ENCODE assay signal across 8 cellular contexts in genomic region chr3:51941447-51941797, GRCh38. TPM values are rescaled to one million over a fixed set of nuclear protein-coding genes. Genes with fewer than 3 reads are reported as not detected.
DNase-seq lines count a peak whose midpoint lies in the region; FAIRE-seq and TF ChIP-seq lines count a peak whose summit lies in the region.

No MANE protein-coding gene starts in this region.

- H3K4me1 Mint-ChIP-seq in CD4-positive, alpha-beta memory T cell = peaks cover 18 to 48% (median 28%) of the 10 kb centered on the region in 4 donors
- H3K4me1 Mint-ChIP-seq in osteocyte (ENCODE audit: unreplicated experiment) = peaks cover 26% of the 10 kb centered on the region

- DNase-seq in CD4-positive, alpha-beta memory T cell = no peak
- DNase-seq in endothelial cell of umbilical vein (ENCODE audit: low read depth, low spot score) (no peak), osteocyte (ENCODE audit: extremely low spot score, unreplicated experiment) (no peak), HK-2 (ENCODE audit: unreplicated experiment) (no peak), NCI-H1694 (lab: John Stamatoyannopoulos, UW) (no peak), GM13977 (ENCODE audit: low spot score) (no peak), anterior cingulate cortex (lab: John Stamatoyannopoulos, UW) (no peak)

- POLR2A ChIA-PET in CD4-positive, alpha-beta memory T cell (lab: Charles Lee; ENCODE audit: partially characterized antibody) = interaction anchor here (0.6 to 2.9 kb wide), 11 partner anchors 8 to 441 kb away, joined by 3 to 72 read pairs (median 5); partner anchors contain the start of genes ABHD14A, ABHD14B, ACY1 and DCAF1
- POLR2A ChIA-PET in endothelial cell of umbilical vein (lab: Charles Lee) = interaction anchor here (1.3 to 2.1 kb wide), 2 partner anchors 12 to 32 kb away, joined by 4 read pairs; partner anchors contain the start of gene ABHD14B

- H3K36me3 Mint-ChIP-seq in CD4-positive, alpha-beta memory T cell = peaks cover 13 to 29% of the 10 kb centered on the region in 2 donors
- peaks cover 15% of the 10 kb centered on the region for H3K36me3 Mint-ChIP-seq in osteocyte (ENCODE audit: unreplicated experiment)

- H3K4me2 ChIP-seq in OCI-LY1 (ENCODE audit: low read length) = peak overlapping the region; percentile 88
- H3K4me2 ChIP-seq in endothelial cell of umbilical vein (ENCODE audit: insufficient read depth, low read length) = peak overlapping the region; percentile 91

- no peaks in the 10 kb centered on the region for H3F3A ChIP-seq in OCI-LY1 (ENCODE audit: insufficient read depth, low read length)

- peak overlapping the region; percentile 90 for H3K9ac ChIP-seq in OCI-LY1 (ENCODE audit: low read length)
- peak overlapping the region; percentile 30 for H3K9ac ChIP-seq in endothelial cell of umbilical vein (replicated peaks; ENCODE audit: extremely low read depth, insufficient read depth, low read length)

- H3K79me2 ChIP-seq in OCI-LY1 (ENCODE audit: insufficient read depth, low read length) (peaks cover 7% of the 10 kb centered on the region; the same call in 1 of the 2 replicates), endothelial cell of umbilical vein (ENCODE audit: control insufficient read depth, insufficient read depth, low read length) (peaks cover 16% of the 10 kb centered on the region)

- in situ Hi-C loops in GM13977 (cut with MboI; ENCODE audit: low pct_unique_long_range_greater_than_20kb, low sequenced_read_pairs, unreplicated experiment) = no loop called here

- H3K9me3 ChIP-seq in CD4-positive, alpha-beta memory T cell (ENCODE audit: control insufficient read depth in 1 of 2, low read length in 2 of 2) = no peaks in the 10 kb centered on the region
- H3K9me3 ChIP-seq in OCI-LY1 (ENCODE audit: low read length) (no peaks in the 10 kb centered on the region), endothelial cell of umbilical vein (replicated peaks; ENCODE audit: control insufficient read depth, insufficient read depth, low read length) (no peaks in the 10 kb centered on the region)

- no TSS peak for BruUV-seq in endothelial cell of umbilical vein (replicated peaks; lab: Mats Ljungman, UMichigan)

- dilution Hi-C loops in endothelial cell of umbilical vein (cut with MboI; ENCODE audit: extremely low pct_ligation_motif_present, low sequenced_read_pairs) = no loop called here

- H3K27me3 ChIP-seq in CD4-positive, alpha-beta memory T cell (ENCODE audit: insufficient read depth, low read length) = no peaks in the 10 kb centered on the region
- no peaks in the 10 kb centered on the region for H3K27me3 ChIP-seq in OCI-LY1 (ENCODE audit: insufficient read depth, low read length)
- H3K27me3 ChIP-seq in endothelial cell of umbilical vein (ENCODE audit: control insufficient read depth in 2 of 2, insufficient read depth in 2 of 2, low read length in 2 of 2) = no peaks in the 10 kb centered on the region

- no peaks in the 10 kb centered on the region for H3K9me1 ChIP-seq in endothelial cell of umbilical vein (replicated peaks; ENCODE audit: control insufficient read depth, extremely low read depth, insufficient read depth, low read length)

- H3K27me3 Mint-ChIP-seq in CD4-positive, alpha-beta memory T cell = no peaks in the 10 kb centered on the region
- no peaks in the 10 kb centered on the region for H3K27me3 Mint-ChIP-seq in osteocyte (ENCODE audit: unreplicated experiment)

- peak overlapping the region; percentile 62 for H3K27ac ChIP-seq in CD4-positive, alpha-beta memory T cell (ENCODE audit: low read depth, low read length)
- H3K27ac ChIP-seq in OCI-LY1 (ENCODE audit: low read depth, low read length, poor library complexity, severe bottlenecking) (no peak overlapping the region), endothelial cell of umbilical vein (ENCODE audit: insufficient read depth, low read depth, low read length) (peak overlapping the region; percentile 22)

- H3K4me1 ChIP-seq in CD4-positive, alpha-beta memory T cell (ENCODE audit: insufficient read depth, low read length) = peaks cover 37% of the 10 kb centered on the region
- peaks cover 29% of the 10 kb centered on the region for H3K4me1 ChIP-seq in OCI-LY1 (ENCODE audit: insufficient read depth, low read length, severe bottlenecking)
- peaks cover 21% of the 10 kb centered on the region for H3K4me1 ChIP-seq in endothelial cell of umbilical vein (ENCODE audit: control insufficient read depth, extremely low read depth, insufficient read depth, low read length)

- no peak for TF ChIP-seq POLR2A in endothelial cell of umbilical vein (IDR thresholded peaks at IDR 0.05; ENCODE audit: low read depth, low read length)

- CTCF ChIA-PET in CD4-positive, alpha-beta memory T cell (lab: Charles Lee; ENCODE audit: partially characterized antibody) = interaction anchor here (0.9 to 3.7 kb wide), 14 partner anchors 9 to 440 kb away, joined by 3 to 49 read pairs (median 9); partner anchors contain the start of genes ABHD14A, ABHD14B, ACY1 and DCAF1
- CTCF ChIA-PET in endothelial cell of umbilical vein (lab: Charles Lee) = interaction anchor here (0.6 to 2.8 kb wide), 12 partner anchors 9 to 552 kb away, joined by 3 to 46 read pairs (median 3); partner anchors contain the start of genes ABHD14A, ABHD14B, ACY1 and RPL29

- peak overlapping the region; percentile 42 to 72 for H3K4me3 ChIP-seq in CD4-positive, alpha-beta memory T cell (ENCODE audit: low read length in 2 of 2)
- peak overlapping the region; percentile 96 for H3K4me3 ChIP-seq in OCI-LY1 (ENCODE audit: low read depth, low read length, poor library complexity, severe bottlenecking)
- H3K4me3 ChIP-seq in endothelial cell of umbilical vein (replicated peaks in 1 of 3; ENCODE audit: insufficient read depth in 1 of 3, low read depth in 1 of 3, low read length in 3 of 3) = peak overlapping the region; percentile 66 to 81 (median 79)

- no peaks in the 10 kb centered on the region for H3K9me3 Mint-ChIP-seq in CD4-positive, alpha-beta memory T cell
- H3K9me3 Mint-ChIP-seq in osteocyte (ENCODE audit: unreplicated experiment) = no peaks in the 10 kb centered on the region

- intact Hi-C loops in CD4-positive, alpha-beta memory T cell (cut with micrococcal nuclease) = no loop called here
- intact Hi-C loops in endothelial cell of umbilical vein (cut with micrococcal nuclease) = loop anchor here (5.0 to 10.0 kb wide), 2 partner anchors 439 to 557 kb away; partner anchors contain the start of genes DCAF1 and MANF

- H3K9me2 ChIP-seq in OCI-LY1 (ENCODE audit: low read depth, low read length) = no peaks in the 10 kb centered on the region

- peak overlapping the region; percentile 36 to 92 (median 86) for H3K27ac Mint-ChIP-seq in CD4-positive, alpha-beta memory T cell
- H3K27ac Mint-ChIP-seq in osteocyte (ENCODE audit: unreplicated experiment) = peak overlapping the region; percentile 65

- no peak for FAIRE-seq in endothelial cell of umbilical vein (lab: Jason Lieb, UNC)

- H4K20me1 ChIP-seq in OCI-LY1 (ENCODE audit: insufficient read depth, low read length) = no peaks in the 10 kb centered on the region
- no peaks in the 10 kb centered on the region for H4K20me1 ChIP-seq in endothelial cell of umbilical vein (replicated peaks; ENCODE audit: control insufficient read depth, extremely low read depth, insufficient read depth, low read length)

- H3K4me3 Mint-ChIP-seq in CD4-positive, alpha-beta memory T cell = peak overlapping the region; percentile 85 to 96 (median 91)
- peak overlapping the region; percentile 84 for H3K4me3 Mint-ChIP-seq in osteocyte (ENCODE audit: unreplicated experiment)

- H3K36me3 ChIP-seq in CD4-positive, alpha-beta memory T cell (ENCODE audit: insufficient read depth, low read length) = peaks cover 23% of the 10 kb centered on the region
- peaks cover 19% of the 10 kb centered on the region; the same call in 1 of the 2 replicates for H3K36me3 ChIP-seq in OCI-LY1 (ENCODE audit: insufficient read depth, low read length)
- H3K36me3 ChIP-seq in endothelial cell of umbilical vein (ENCODE audit: control insufficient read depth in 2 of 2, extremely low read depth in 1 of 2, insufficient read depth in 2 of 2, low read length in 2 of 2) = peaks cover 0 to 16% of the 10 kb centered on the region in 2 experiments

- no peak overlapping the region; the same call in 1 of the 2 replicates for H2AFZ ChIP-seq in OCI-LY1 (ENCODE audit: low read length)
- H2AFZ ChIP-seq in endothelial cell of umbilical vein (ENCODE audit: low read depth, low read length) = peak overlapping the region; percentile 60

- no peak for TF ChIP-seq CTCF in OCI-LY1 (IDR thresholded peaks at IDR 0.05; ENCODE audit: low read length)
- no peak for TF ChIP-seq CTCF in endothelial cell of umbilical vein (IDR thresholded peaks at IDR 0.05; ENCODE audit: extremely low read depth in 1 of 2, insufficient read depth in 1 of 2, low read depth in 1 of 2, low read length in 2 of 2)
- TF ChIP-seq CTCF in osteocyte (IDR thresholded peaks at IDR 0.05) = no peak
- no peak for TF ChIP-seq CTCF in GM13977 (IDR thresholded peaks at IDR 0.05; ENCODE audit: extremely low read depth, insufficient read depth, missing control alignments)

RNA-seq across cellular contexts. Expression of gene RRP9, which starts 0.3 kb away (rescaled TPM):
- 10 to 100 TPM; 15.2 to 17.3 TPM for total RNA-seq in CD4-positive, alpha-beta memory T cell
- 10 to 100 TPM; 19.3 to 20.7 TPM for polyA plus RNA-seq in CD4-positive, alpha-beta memory T cell
- total RNA-seq in endothelial cell of umbilical vein (23.8 and 30.1 TPM in 2 replicates), osteocyte (20.7 and 22.8 TPM in 2 replicates)
- polyA plus RNA-seq in endothelial cell of umbilical vein = 26.0 and 30.7 TPM in 2 replicates
- 21.7 and 21.9 TPM in 2 replicates for polyA plus RNA-seq in endothelial cell of umbilical vein (2011; cell fraction: cytosol; rRNA removed)
- polyA plus RNA-seq in endothelial cell of umbilical vein (2011; cell fraction: nucleus; rRNA removed) = 25.2 and 25.4 TPM in 2 replicates
- polyA plus RNA-seq in endothelial cell of umbilical vein (2012) = 18.6 and 21.5 TPM in 2 replicates
- polyA minus RNA-seq in endothelial cell of umbilical vein = 11.2 and 14.4 TPM in 2 replicates
- polyA minus RNA-seq in endothelial cell of umbilical vein (2011; cell fraction: cytosol; rRNA and poly(A)+ RNA removed) = 24.6 TPM
- polyA minus RNA-seq in endothelial cell of umbilical vein (2011; cell fraction: nucleus; rRNA and poly(A)+ RNA removed) = 3.4 and 4.9 TPM in 2 replicates

RNA-seq across cellular contexts. Expression of gene PARP3, which starts 0.7 kb away (rescaled TPM):
- total RNA-seq in CD4-positive, alpha-beta memory T cell = 10 to 100 TPM in 1 of 2 experiments, 1 to 10 TPM in 1; 8.1 to 10.5 TPM
- polyA plus RNA-seq in CD4-positive, alpha-beta memory T cell = 1 to 10 TPM; 2.9 to 5.6 TPM
- 10.0 and 11.0 TPM in 2 replicates for total RNA-seq in endothelial cell of umbilical vein
- 13.3 and 13.8 TPM in 2 replicates for polyA plus RNA-seq in endothelial cell of umbilical vein
- polyA plus RNA-seq in endothelial cell of umbilical vein (2011; cell fraction: cytosol; rRNA removed) = 8.7 and 11.1 TPM in 2 replicates
- 39.9 and 46.2 TPM in 2 replicates for polyA plus RNA-seq in endothelial cell of umbilical vein (2011; cell fraction: nucleus; rRNA removed)
- polyA plus RNA-seq in endothelial cell of umbilical vein (2012) = 10.4 and 16.4 TPM in 2 replicates
- polyA minus RNA-seq in endothelial cell of umbilical vein = 6.8 TPM in 2 replicates
- polyA minus RNA-seq in endothelial cell of umbilical vein (2011; cell fraction: cytosol; rRNA and poly(A)+ RNA removed) = 7.9 TPM
- 5.1 and 7.6 TPM in 2 replicates for polyA minus RNA-seq in endothelial cell of umbilical vein (2011; cell fraction: nucleus; rRNA and poly(A)+ RNA removed)
- 12.4 and 13.4 TPM in 2 replicates for total RNA-seq in osteocyte

RNA-seq across cellular contexts. Expression of gene GPR62, which starts 13.8 kb away (rescaled TPM):
- not detected for total RNA-seq in CD4-positive, alpha-beta memory T cell
- not detected for polyA plus RNA-seq in CD4-positive, alpha-beta memory T cell
- total RNA-seq in endothelial cell of umbilical vein = 0.15 TPM in 1 of 2 replicates, not detected in the other
- 0.04 TPM in 1 of 2 replicates, not detected in the other for polyA plus RNA-seq in endothelial cell of umbilical vein
- 0.03 TPM in 1 of 2 replicates, not detected in the other for polyA plus RNA-seq in endothelial cell of umbilical vein (2011; cell fraction: cytosol; rRNA removed)
- 0.07 and 0.10 TPM in 2 replicates for polyA plus RNA-seq in endothelial cell of umbilical vein (2011; cell fraction: nucleus; rRNA removed)
- 0.09 TPM in 1 of 2 replicates, not detected in the other for polyA plus RNA-seq in endothelial cell of umbilical vein (2012)
- not detected in 2 replicates for polyA minus RNA-seq in endothelial cell of umbilical vein
- polyA minus RNA-seq in endothelial cell of umbilical vein (2011; cell fraction: cytosol; rRNA and poly(A)+ RNA removed) = not detected
- polyA minus RNA-seq in endothelial cell of umbilical vein (2011; cell fraction: nucleus; rRNA and poly(A)+ RNA removed) = not detected in 2 replicates
- not detected in 2 replicates for total RNA-seq in osteocyte

RNA-seq across cellular contexts. Expression of gene PCBP4, which starts 25.8 kb away (rescaled TPM):
- 10 to 100 TPM; 18.7 to 20.5 TPM for total RNA-seq in CD4-positive, alpha-beta memory T cell
- polyA plus RNA-seq in CD4-positive, alpha-beta memory T cell = 10 to 100 TPM; 13.0 to 19.4 TPM
- total RNA-seq in endothelial cell of umbilical vein (42.7 and 46.5 TPM in 2 replicates), osteocyte (47.5 and 50.8 TPM in 2 replicates)
- 63.1 and 75.4 TPM in 2 replicates for polyA plus RNA-seq in endothelial cell of umbilical vein
- 36.6 and 47.2 TPM in 2 replicates for polyA plus RNA-seq in endothelial cell of umbilical vein (2011; cell fraction: cytosol; rRNA removed)
- polyA plus RNA-seq in endothelial cell of umbilical vein (2011; cell fraction: nucleus; rRNA removed) = 168 and 200 TPM in 2 replicates
- polyA plus RNA-seq in endothelial cell of umbilical vein (2012) = 33.7 and 41.7 TPM in 2 replicates
- 27.4 and 28.6 TPM in 2 replicates for polyA minus RNA-seq in endothelial cell of umbilical vein
- 8.5 TPM for polyA minus RNA-seq in endothelial cell of umbilical vein (2011; cell fraction: cytosol; rRNA and poly(A)+ RNA removed)
- 12.5 and 18.1 TPM in 2 replicates for polyA minus RNA-seq in endothelial cell of umbilical vein (2011; cell fraction: nucleus; rRNA and poly(A)+ RNA removed)

RNA-seq across cellular contexts. Expression of gene ABHD14B, which starts 32.4 kb away (rescaled TPM):
- 10 to 100 TPM; 82.1 to 85.6 TPM for total RNA-seq in CD4-positive, alpha-beta memory T cell
- 100 to 1,000 TPM in 1 of 2 donors, 10 to 100 TPM in 1; 77.4 to 112 TPM for polyA plus RNA-seq in CD4-positive, alpha-beta memory T cell
- total RNA-seq in endothelial cell of umbilical vein (15.8 and 20.5 TPM in 2 replicates), osteocyte (42.7 and 45.2 TPM in 2 replicates)
- polyA plus RNA-seq in endothelial cell of umbilical vein = 50.3 and 54.3 TPM in 2 replicates
- polyA plus RNA-seq in endothelial cell of umbilical vein (2011; cell fraction: cytosol; rRNA removed) = 27.3 and 28.0 TPM in 2 replicates
- polyA plus RNA-seq in endothelial cell of umbilical vein (2011; cell fraction: nucleus; rRNA removed) = 17.2 TPM in 2 replicates
- 25.0 and 34.4 TPM in 2 replicates for polyA plus RNA-seq in endothelial cell of umbilical vein (2012)
- 33.9 and 36.6 TPM in 2 replicates for polyA minus RNA-seq in endothelial cell of umbilical vein
- 31.9 TPM for polyA minus RNA-seq in endothelial cell of umbilical vein (2011; cell fraction: cytosol; rRNA and poly(A)+ RNA removed)
- 5.6 and 8.2 TPM in 2 replicates for polyA minus RNA-seq in endothelial cell of umbilical vein (2011; cell fraction: nucleus; rRNA and poly(A)+ RNA removed)
